In the genomic region with DNA sequence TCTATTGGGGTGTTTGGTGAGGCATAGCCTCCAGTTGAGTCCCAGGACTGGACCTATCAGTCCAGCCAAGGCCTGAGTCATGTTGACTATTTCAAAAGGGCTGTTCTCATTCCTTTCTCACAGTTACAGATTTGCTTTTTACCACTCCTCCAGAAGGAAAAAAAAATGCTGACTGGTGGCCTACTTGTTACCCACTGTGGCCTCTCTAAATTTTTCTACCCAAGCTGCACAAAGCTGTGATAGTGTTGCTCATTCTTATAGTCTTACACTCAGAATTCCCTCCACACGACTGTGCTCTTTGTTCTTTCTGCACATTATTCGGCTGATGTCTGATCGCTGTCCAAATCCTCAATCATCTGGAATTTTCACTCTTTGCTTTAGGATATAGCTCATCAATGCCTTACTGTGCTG, we compare ENCODE assay signal across 17 cellular contexts.
A peak's percentile ranks its signal among the peaks of the same experiment; 100 is the strongest.
DNase-seq lines count a peak whose midpoint lies in the region; TF ChIP-seq lines count a peak whose summit lies in the region.
"Had no signal": no experiment of that assay in that cellular context is flagged by ENCODE, and none has a peak within 500 bp of the region (broad histone marks: within the 10 kb centered on the region; RNA-seq: fewer than 3 reads in every experiment).

No MANE protein-coding gene starts in this region.

- H3K9me3 ChIP-seq in mesodermal cell (ENCODE audit: control insufficient read depth, low read length): peaks cover 6% of the 10 kb centered on the region
- H3K9me3 ChIP-seq: SJSA1 had no signal

- no peaks in the 10 kb centered on the region for H3K36me3 ChIP-seq in mesodermal cell (ENCODE audit: control insufficient read depth, insufficient read depth, low read length)
- H3K36me3 ChIP-seq: gastroesophageal sphincter, SJSA1 had no signal

- H3K4me1 ChIP-seq in mesodermal cell (ENCODE audit: control insufficient read depth, insufficient read depth, low read length, poor library complexity, severe bottlenecking): peaks cover 20% of the 10 kb centered on the region
- H3K4me1 ChIP-seq: parathyroid adenoma, SJSA1 had no signal

- DNase-seq in AG20443 (ENCODE audit: low spot score) (peak; percentile 77), choroid plexus epithelial cell (ENCODE audit: low read depth) (peak; percentile 47), superior temporal gyrus (ENCODE audit: extremely low spot score) (no peak), NCI-H2029 (lab: John Stamatoyannopoulos, UW) (no peak), NCI-H69 (lab: John Stamatoyannopoulos, UW) (no peak), mesenteric fat pad (ENCODE audit: low spot score) (no peak)
- DNase-seq: activated CD4-positive, alpha-beta memory T cell treated with anti-CD3 and anti-CD28 coated beads for 36 hours; activated naive CD8-positive, alpha-beta T cell treated with anti-CD3 and anti-CD28 coated beads, Interleukin-2, amount 50 U/mL, for 24 hours; dorsolateral prefrontal cortex; HCEC 1CT; NCI-H1105 treated with DMSO at 0.1 percent for 48 hours; NCI-H345 had no signal

- WGBS in mesodermal cell (ENCODE audit: insufficient coverage in 2 of 2), 2 experiments: 85 to 87% methylated on average over 3 of the region's 3 CpGs

- H3K4me3 ChIP-seq in choroid plexus epithelial cell (ENCODE audit: low read depth, low read length) (no peak overlapping the region), mesodermal cell (ENCODE audit: extremely low read depth, insufficient read depth, low read length, poor library complexity, severe bottlenecking) (no peak overlapping the region)
- H3K4me3 ChIP-seq: gastroesophageal sphincter, SJSA1 had no signal

- no peak for TF ChIP-seq CTCF in choroid plexus epithelial cell (conservative IDR thresholded peaks at IDR 0.05; ENCODE audit: low read depth, low read length)

- no peak for TF ChIP-seq RAD21 in Ishikawa (IDR thresholded peaks at IDR 0.05; ENCODE audit: low read depth)

- H3K27ac ChIP-seq in mesodermal cell (ENCODE audit: low read depth, low read length, severe bottlenecking): peak overlapping the region; percentile 58
- H3K27ac ChIP-seq: gastroesophageal sphincter, parathyroid adenoma, SJSA1 had no signal

- no peak for TF ChIP-seq EP300 in Ishikawa (IDR thresholded peaks at IDR 0.05; ENCODE audit: borderline replicate concordance)

TF ChIP-seq in Ishikawa, 13 proteins besides CTCF, POLR2A, EP300 and RAD21:
- TF ChIP-seq EGR1 (IDR thresholded peaks at IDR 0.05): no peak
- TF ChIP-seq, protein P1, sequence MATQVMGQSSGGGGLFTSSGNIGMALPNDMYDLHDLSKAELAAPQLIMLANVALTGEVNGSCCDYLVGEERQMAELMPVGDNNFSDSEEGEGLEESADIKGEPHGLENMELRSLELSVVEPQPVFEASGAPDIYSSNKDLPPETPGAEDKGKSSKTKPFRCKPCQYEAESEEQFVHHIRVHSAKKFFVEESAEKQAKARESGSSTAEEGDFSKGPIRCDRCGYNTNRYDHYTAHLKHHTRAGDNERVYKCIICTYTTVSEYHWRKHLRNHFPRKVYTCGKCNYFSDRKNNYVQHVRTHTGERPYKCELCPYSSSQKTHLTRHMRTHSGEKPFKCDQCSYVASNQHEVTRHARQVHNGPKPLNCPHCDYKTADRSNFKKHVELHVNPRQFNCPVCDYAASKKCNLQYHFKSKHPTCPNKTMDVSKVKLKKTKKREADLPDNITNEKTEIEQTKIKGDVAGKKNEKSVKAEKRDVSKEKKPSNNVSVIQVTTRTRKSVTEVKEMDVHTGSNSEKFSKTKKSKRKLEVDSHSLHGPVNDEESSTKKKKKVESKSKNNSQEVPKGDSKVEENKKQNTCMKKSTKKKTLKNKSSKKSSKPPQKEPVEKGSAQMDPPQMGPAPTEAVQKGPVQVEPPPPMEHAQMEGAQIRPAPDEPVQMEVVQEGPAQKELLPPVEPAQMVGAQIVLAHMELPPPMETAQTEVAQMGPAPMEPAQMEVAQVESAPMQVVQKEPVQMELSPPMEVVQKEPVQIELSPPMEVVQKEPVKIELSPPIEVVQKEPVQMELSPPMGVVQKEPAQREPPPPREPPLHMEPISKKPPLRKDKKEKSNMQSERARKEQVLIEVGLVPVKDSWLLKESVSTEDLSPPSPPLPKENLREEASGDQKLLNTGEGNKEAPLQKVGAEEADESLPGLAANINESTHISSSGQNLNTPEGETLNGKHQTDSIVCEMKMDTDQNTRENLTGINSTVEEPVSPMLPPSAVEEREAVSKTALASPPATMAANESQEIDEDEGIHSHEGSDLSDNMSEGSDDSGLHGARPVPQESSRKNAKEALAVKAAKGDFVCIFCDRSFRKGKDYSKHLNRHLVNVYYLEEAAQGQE (IDR thresholded peaks at IDR 0.05; ENCODE audit: low read depth): peak; percentile 53; the same call in 1 of the 2 replicates
- TF ChIP-seq TAF1 (IDR thresholded peaks at IDR 0.05; ENCODE audit: low read depth): no peak

Comparison
In these comparisons a context has a peak if more than half of its experiments do, and no peak if none do; other contexts are left out.
1. DNase-seq: peak in AG20443 (single experiment) and choroid plexus epithelial cell (single experiment); none in superior temporal gyrus (single experiment), NCI-H2029 (single experiment), NCI-H69 (single experiment) and mesenteric fat pad (single experiment).